1 cellular context compared by ENCODE assay signal in genomic region chr10:56357018-56357417, GRCh38.
TF ChIP-seq lines count a peak whose summit lies in the region.

No MANE protein-coding gene starts in this region.

TF ChIP-seq in SK-N-SH treated with all-trans-retinoic acid at 6 μM for 48 hours, 23 proteins besides CTCF, POLR2A, EP300 and RAD21 (continued from another document):
- TF ChIP-seq, protein P1, sequence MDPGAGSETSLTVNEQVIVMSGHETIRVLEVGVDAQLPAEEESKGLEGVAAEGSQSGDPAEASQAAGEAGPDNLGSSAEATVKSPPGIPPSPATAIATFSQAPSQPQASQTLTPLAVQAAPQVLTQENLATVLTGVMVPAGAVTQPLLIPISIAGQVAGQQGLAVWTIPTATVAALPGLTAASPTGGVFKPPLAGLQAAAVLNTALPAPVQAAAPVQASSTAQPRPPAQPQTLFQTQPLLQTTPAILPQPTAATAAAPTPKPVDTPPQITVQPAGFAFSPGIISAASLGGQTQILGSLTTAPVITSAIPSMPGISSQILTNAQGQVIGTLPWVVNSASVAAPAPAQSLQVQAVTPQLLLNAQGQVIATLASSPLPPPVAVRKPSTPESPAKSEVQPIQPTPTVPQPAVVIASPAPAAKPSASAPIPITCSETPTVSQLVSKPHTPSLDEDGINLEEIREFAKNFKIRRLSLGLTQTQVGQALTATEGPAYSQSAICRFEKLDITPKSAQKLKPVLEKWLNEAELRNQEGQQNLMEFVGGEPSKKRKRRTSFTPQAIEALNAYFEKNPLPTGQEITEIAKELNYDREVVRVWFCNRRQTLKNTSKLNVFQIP (CRISPR knock-in tag; IDR thresholded peaks at IDR 0.05; ENCODE audit: borderline replicate concordance, low read depth), result no peak
- TF ChIP-seq ESRRG (CRISPR knock-in tag; IDR thresholded peaks at IDR 0.05) (no peak), GLIS3 (CRISPR knock-in tag; IDR thresholded peaks at IDR 0.05) (no peak), ZNF565 (CRISPR knock-in tag; conservative IDR thresholded peaks at IDR 0.05; ENCODE audit: low read depth) (no peak)
